9 cellular contexts compared by ENCODE assay signal in genomic region chr10:103154464-103155299, GRCh38. TPM values are rescaled to one million over a fixed set of nuclear protein-coding genes. Genes with fewer than 3 reads are reported as not detected.
DNase-seq lines count a peak whose midpoint lies in the region; ATAC-seq and TF ChIP-seq lines count a peak whose summit lies in the region.
"Had no signal": no experiment of that assay in that cellular context is flagged by ENCODE, and none has a peak within 500 bp of the region (broad histone marks: within the 10 kb centered on the region; RNA-seq: fewer than 3 reads in every experiment).

No MANE protein-coding gene starts in this region.

- WGBS in right lobe of liver (ENCODE audit: insufficient coverage, low coverage, low lambda C conversion rate, missing lambda C conversion rate): 27% methylated on average over 2 of the region's 3 CpGs

- H3K36me3 ChIP-seq in right lobe of liver (no peaks in the 10 kb centered on the region), tibial artery (peaks cover 0 to 13% (median 4%) of the 10 kb centered on the region in 3 donors)

- no peaks in the 10 kb centered on the region for H3K9me3 ChIP-seq in right lobe of liver
- no peaks in the 10 kb centered on the region for H3K9me3 ChIP-seq in tibial artery

- peaks cover 40% of the 10 kb centered on the region for H3K36me3 Mint-ChIP-seq in stimulated activated effector memory CD8-positive, alpha-beta T cell treated with anti-CD3 and anti-CD28 coated beads, Interleukin-12 subunit alpha, Interleukin-12 subunit beta, amount 100 ng/mL, for 72 hours

- TF ChIP-seq POLR2A in right lobe of liver (IDR thresholded peaks at IDR 0.05): no peak

- H3K4me3 Mint-ChIP-seq in stimulated activated effector memory CD8-positive, alpha-beta T cell treated with anti-CD3 and anti-CD28 coated beads, Interleukin-12 subunit alpha, Interleukin-12 subunit beta, amount 100 ng/mL, for 72 hours: no peak overlapping the region

- no peaks in the 10 kb centered on the region for H3K9me3 Mint-ChIP-seq in stimulated activated effector memory CD8-positive, alpha-beta T cell treated with anti-CD3 and anti-CD28 coated beads, Interleukin-12 subunit alpha, Interleukin-12 subunit beta, amount 100 ng/mL, for 72 hours

- H3K4me1 ChIP-seq in right lobe of liver (peaks cover 0 to 27% (median 2%) of the 10 kb centered on the region in 4 donors), tibial artery (peaks cover 0 to 73% (median 24%) of the 10 kb centered on the region in 4 donors)

- DNase-seq in NCI-H526 treated with DMSO at 0.1 percent for 48 hours (lab: John Stamatoyannopoulos, UW): peak; percentile 22
- peak; percentile 80 for DNase-seq in dermis blood vessel endothelial cell
- DNase-seq in right lobe of liver: no peak
- no peak for DNase-seq in tibial artery
- no peak for DNase-seq in NCI-H1694 (lab: John Stamatoyannopoulos, UW)
- DNase-seq in stimulated activated effector memory CD8-positive, alpha-beta T cell treated with anti-CD3 and anti-CD28 coated beads, Interleukin-12 subunit alpha, Interleukin-12 subunit beta, amount 100 ng/mL, for 72 hours (ENCODE audit: low spot score in 2 of 2): no peak
- DNase-seq: NK-92 treated with Interleukin-12 subunit alpha and Interleukin-12 subunit beta, amount 100 ng/mL, for 24 hours had no signal

- ATAC-seq in right lobe of liver (peak; percentile 33 to 51 (median 36)), HG02973 (IDR thresholded peaks at IDR 0.05; ENCODE audit: unreplicated experiment) (no peak), HG03469 (IDR thresholded peaks at IDR 0.05; ENCODE audit: unreplicated experiment) (no peak)
- ATAC-seq in stimulated activated effector memory CD8-positive, alpha-beta T cell treated with anti-CD3 and anti-CD28 coated beads, Interleukin-12 subunit alpha, Interleukin-12 subunit beta, amount 100 ng/mL, for 72 hours: no peak

- H3K27ac ChIP-seq in right lobe of liver (peak overlapping the region; percentile 50 to 72 (median 61)), tibial artery (peak overlapping the region; percentile 63 to 69)

- no peak overlapping the region for H3K27ac Mint-ChIP-seq in stimulated activated effector memory CD8-positive, alpha-beta T cell treated with anti-CD3 and anti-CD28 coated beads, Interleukin-12 subunit alpha, Interleukin-12 subunit beta, amount 100 ng/mL, for 72 hours

- TF ChIP-seq CTCF in right lobe of liver (IDR thresholded peaks at IDR 0.05): no peak
- TF ChIP-seq CTCF in tibial artery (IDR thresholded peaks at IDR 0.05): no peak

- H3K27me3 ChIP-seq in right lobe of liver: no peaks in the 10 kb centered on the region
- H3K27me3 ChIP-seq in tibial artery: no peaks in the 10 kb centered on the region

- no peak overlapping the region for H3K4me3 ChIP-seq in right lobe of liver
- H3K4me3 ChIP-seq in tibial artery: no peak overlapping the region

- intact Hi-C loops in right lobe of liver (cut with DNase I) (no loop called here), tibial artery (cut with DNase I; ENCODE audit: low total_unique reads) (loop anchor here (1.0 kb wide), 1 partner anchor 13 kb away; no protein-coding TSS in a partner anchor)

- peaks cover 10% of the 10 kb centered on the region for H3K4me1 Mint-ChIP-seq in stimulated activated effector memory CD8-positive, alpha-beta T cell treated with anti-CD3 and anti-CD28 coated beads, Interleukin-12 subunit alpha, Interleukin-12 subunit beta, amount 100 ng/mL, for 72 hours

RNA-seq across cellular contexts. Expression of gene NT5C2, which starts 38.4 kb away (rescaled TPM):
- total RNA-seq in dermis blood vessel endothelial cell: 80.2 and 83.2 TPM in 2 replicates
- total RNA-seq in right lobe of liver: 10 to 100 TPM; 17.3 to 39.2 (median 32.4) TPM

Comparison
In these comparisons a context has a peak if more than half of its experiments do, and no peak if none do; other contexts are left out.
1. DNase-seq: peak in NCI-H526 treated with DMSO at 0.1 percent for 48 hours (single experiment) and dermis blood vessel endothelial cell (single experiment); none in right lobe of liver (0 of 3), tibial artery (0 of 2), NCI-H1694 (single experiment) and stimulated activated effector memory CD8-positive, alpha-beta T cell treated with anti-CD3 and anti-CD28 coated beads, Interleukin-12 subunit alpha, Interleukin-12 subunit beta, amount 100 ng/mL, for 72 hours (0 of 2).
2. ATAC-seq: peak in right lobe of liver (4 of 4); none in HG02973 (single experiment), HG03469 (single experiment) and stimulated activated effector memory CD8-positive, alpha-beta T cell treated with anti-CD3 and anti-CD28 coated beads, Interleukin-12 subunit alpha, Interleukin-12 subunit beta, amount 100 ng/mL, for 72 hours (single experiment).